ENCODE assay signal across 20 cellular contexts in the genomic region with DNA sequence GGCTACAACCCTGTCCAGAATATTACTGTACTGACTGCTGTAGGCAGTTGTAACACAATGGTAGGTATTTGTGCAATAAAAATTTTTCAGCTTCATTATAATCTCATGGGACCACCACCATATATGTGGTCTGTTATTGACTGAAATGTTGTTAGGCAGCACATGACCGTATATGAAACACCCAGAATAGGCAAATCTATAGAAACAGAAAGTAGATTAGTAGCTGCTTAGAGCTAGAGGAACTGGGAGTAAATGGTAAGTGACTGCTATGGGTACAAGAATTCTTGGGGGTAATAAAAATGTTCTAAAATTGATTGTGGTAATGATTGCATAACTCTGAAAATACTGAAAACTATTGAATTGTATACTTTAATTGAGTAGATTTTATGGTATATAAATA.
DNase-seq lines count a peak whose midpoint lies in the region; ATAC-seq and TF ChIP-seq lines count a peak whose summit lies in the region.
"Had no signal": no experiment of that assay in that cellular context is flagged by ENCODE, and none has a peak within 500 bp of the region (broad histone marks: within the 10 kb centered on the region; RNA-seq: fewer than 3 reads in every experiment).

No MANE protein-coding gene starts in this region.

- H3K4me3 Mint-ChIP-seq in CD8-positive, alpha-beta memory T cell, result no peak overlapping the region
- H3K4me3 Mint-ChIP-seq: activated CD4-positive, alpha-beta T cell treated with anti-CD3 and anti-CD28 coated beads, Interleukin-2, amount 10 ng/mL, durations not matched to agents 24 days and 14 days; CD8-positive, alpha-beta T cell had no signal

- no peaks in the 10 kb centered on the region for H3K9me3 ChIP-seq in CD8-positive, alpha-beta memory T cell (ENCODE audit: low read length)
- H3K9me3 ChIP-seq: MG63, thoracic aorta had no signal

- H3K27ac Mint-ChIP-seq in CD8-positive, alpha-beta memory T cell, result no peak overlapping the region
- H3K27ac Mint-ChIP-seq: activated CD4-positive, alpha-beta T cell treated with anti-CD3 and anti-CD28 coated beads, Interleukin-2, amount 10 ng/mL, durations not matched to agents 24 days and 14 days; CD8-positive, alpha-beta T cell had no signal

- H3K27me3 ChIP-seq in KMS-11 (ENCODE audit: insufficient read depth, low read depth), result no peaks in the 10 kb centered on the region
- no peaks in the 10 kb centered on the region for H3K27me3 ChIP-seq in CD8-positive, alpha-beta memory T cell (ENCODE audit: insufficient read depth, low read length, poor library complexity, severe bottlenecking)
- H3K27me3 ChIP-seq: MG63 had no signal

- H3K4me3 ChIP-seq in GM12865 (ENCODE audit: low read depth, low read length) (no peak overlapping the region), KMS-11 (IDR thresholded peaks at IDR 0.05; ENCODE audit: insufficient read depth, low read depth, low read length) (no peak overlapping the region)
- no peak overlapping the region for H3K4me3 ChIP-seq in CD8-positive, alpha-beta memory T cell (ENCODE audit: low read length)
- H3K4me3 ChIP-seq: MG63, thoracic aorta had no signal

- ATAC-seq in GM19463 (IDR thresholded peaks at IDR 0.05; ENCODE audit: unreplicated experiment) (peak; percentile 63), HG02852 (IDR thresholded peaks at IDR 0.05; ENCODE audit: unreplicated experiment) (peak; percentile 75), GM18873 (IDR thresholded peaks at IDR 0.05; ENCODE audit: low FRiP score, unreplicated experiment) (no peak)
- ATAC-seq: CD8-positive, alpha-beta T cell; left cardiac atrium had no signal

- H3K36me3 ChIP-seq in KMS-11 (ENCODE audit: insufficient read depth), result no peaks in the 10 kb centered on the region
- H3K36me3 ChIP-seq in CD8-positive, alpha-beta memory T cell (ENCODE audit: insufficient read depth, low read length), result no peaks in the 10 kb centered on the region
- H3K36me3 ChIP-seq: MG63, thoracic aorta had no signal

- H4K20me1 ChIP-seq in KMS-11 (ENCODE audit: insufficient read depth), result no peaks in the 10 kb centered on the region

- no peak overlapping the region for H3K27ac ChIP-seq in KMS-11
- H3K27ac ChIP-seq in CD8-positive, alpha-beta memory T cell (ENCODE audit: low read depth, low read length), result no peak overlapping the region
- H3K27ac ChIP-seq: epithelial cell of prostate, thoracic aorta had no signal

- POLR2A ChIA-PET in CD8-positive, alpha-beta memory T cell (lab: Charles Lee), result no interaction called here

- H3K9ac ChIP-seq in KMS-11, result no peak overlapping the region

- H3K79me2 ChIP-seq in KMS-11 (ENCODE audit: insufficient read depth, low read depth), result no peaks in the 10 kb centered on the region

- peaks cover 0 to 1% (median 0%) of the 10 kb centered on the region in 3 donors for H3K36me3 Mint-ChIP-seq in CD8-positive, alpha-beta memory T cell
- H3K36me3 Mint-ChIP-seq: CD8-positive, alpha-beta T cell had no signal

- H3K9me3 Mint-ChIP-seq in CD8-positive, alpha-beta memory T cell, result no peaks in the 10 kb centered on the region
- H3K9me3 Mint-ChIP-seq: CD8-positive, alpha-beta T cell had no signal

- peaks cover 14% of the 10 kb centered on the region for H3K4me1 ChIP-seq in KMS-11 (ENCODE audit: low read depth, poor library complexity, severe bottlenecking)
- peaks cover 3% of the 10 kb centered on the region for H3K4me1 ChIP-seq in CD8-positive, alpha-beta memory T cell (ENCODE audit: insufficient read depth, low read length)

- TF ChIP-seq CTCF in GM12865 (IDR thresholded peaks at IDR 0.05; ENCODE audit: insufficient read depth, low read depth, low read length, missing control alignments) (no peak), KMS-11 (conservative IDR thresholded peaks at IDR 0.05; ENCODE audit: low read depth, low read length) (no peak)

- H3K27me3 Mint-ChIP-seq in CD8-positive, alpha-beta memory T cell, result peaks cover 0 to 4% of the 10 kb centered on the region in 2 donors

- no peak overlapping the region for H2AFZ ChIP-seq in KMS-11 (ENCODE audit: low read depth)

- peaks cover 4 to 6% (median 4%) of the 10 kb centered on the region in 3 donors for H3K4me1 Mint-ChIP-seq in CD8-positive, alpha-beta memory T cell

- H3K4me2 ChIP-seq in KMS-11, result peak overlapping the region; percentile 31; the same call in 1 of the 2 replicates

- CTCF ChIA-PET in CD8-positive, alpha-beta memory T cell (lab: Charles Lee), result no interaction called here

- peak; percentile 3 for DNase-seq in GM12865 (ENCODE audit: low read depth)
- DNase-seq in activated CD4-positive, alpha-beta T cell treated with anti-CD3 and anti-CD28 coated beads for 4 hours, result no peak
- no peak for DNase-seq in CD8-positive, alpha-beta memory T cell
- no peak for DNase-seq in stimulated activated naive CD4-positive, alpha-beta T cell treated with Interleukin-2 at 50 U/mL for 16 hours (lab: John Stamatoyannopoulos, UW)
- DNase-seq: 8988T; activated CD4-positive, alpha-beta T cell treated with anti-CD3 and anti-CD28 coated beads, Interleukin-2, amount 10 ng/mL, durations not matched to agents 24 days and 14 days; anterior cingulate cortex; CD8-positive, alpha-beta T cell; GF-D8; head of caudate nucleus; left cardiac atrium; MG63; NCI-H2171 treated with DMSO at 0.1 percent for 48 hours; stimulated activated CD4-positive, alpha-beta T cell treated with anti-CD3 and anti-CD28 coated beads, Interleukin-12 subunit alpha, Interleukin-12 subunit beta, amount 100 ng/mL, for 4 hours had no signal
